In genomic region chr5:167951121-167951520, GRCh38 we compare ENCODE assay signal across 16 cellular contexts.
A peak's percentile ranks its signal among the peaks of the same experiment; 100 is the strongest.
DNase-seq lines count a peak whose midpoint lies in the region; ATAC-seq, FAIRE-seq and TF ChIP-seq lines count a peak whose summit lies in the region.
"Had no signal": no experiment of that assay in that cellular context is flagged by ENCODE, and none has a peak within 500 bp of the region (broad histone marks: within the 10 kb centered on the region; RNA-seq: fewer than 3 reads in every experiment).

No MANE protein-coding gene starts in this region.

- H3K27ac ChIP-seq in ACC112 (ENCODE audit: low read depth, low read length) (no peak overlapping the region), astrocyte (ENCODE audit: low read depth, low read length) (peak overlapping the region; percentile 74), mesendoderm (ENCODE audit: low read depth, low read length) (no peak overlapping the region), lower lobe of right lung (no peak overlapping the region)

- H2AFZ ChIP-seq in ACC112 (ENCODE audit: low read length, unreplicated experiment) = no peak overlapping the region
- no peak overlapping the region for H2AFZ ChIP-seq in astrocyte (ENCODE audit: low read depth, low read length)

- H3K36me3 ChIP-seq in ACC112 (ENCODE audit: insufficient read depth, low read length) (no peaks in the 10 kb centered on the region), astrocyte (ENCODE audit: insufficient read depth, low read length) (peaks cover 3% of the 10 kb centered on the region), mesendoderm (ENCODE audit: control insufficient read depth, insufficient read depth, low read length) (no peaks in the 10 kb centered on the region), lower lobe of right lung (no peaks in the 10 kb centered on the region)

- H3K9me3 ChIP-seq in astrocyte (ENCODE audit: insufficient read depth, low read depth, low read length) (no peaks in the 10 kb centered on the region), lower lobe of right lung (no peaks in the 10 kb centered on the region)

- no peaks in the 10 kb centered on the region for H3K4me1 ChIP-seq in ACC112 (ENCODE audit: control insufficient read depth, insufficient read depth, low read length, unreplicated experiment)
- peaks cover 31% of the 10 kb centered on the region for H3K4me1 ChIP-seq in astrocyte (ENCODE audit: insufficient read depth, low read length)
- peaks cover 9% of the 10 kb centered on the region for H3K4me1 ChIP-seq in mesendoderm (ENCODE audit: control insufficient read depth, low read depth, low read length)
- no peaks in the 10 kb centered on the region for H3K4me1 ChIP-seq in lower lobe of right lung

- H3K9me3 Mint-ChIP-seq in HFFc6 (no peaks in the 10 kb centered on the region), astrocyte (ENCODE audit: unreplicated experiment) (peaks cover 5% of the 10 kb centered on the region)
- H3K9me3 Mint-ChIP-seq: activated T-helper 17 cell treated with anti-CD3 and anti-CD28 coated beads, Interleukin-2, amount 50 U/mL, for 72 hours had no signal

- no CpG with 5 or more reads among the region's 4 CpGs for WGBS in mesendoderm (ENCODE audit: extremely low coverage, insufficient coverage, low lambda C conversion rate)

- H4K5ac ChIP-seq in mesendoderm (ENCODE audit: low read length) = no peak overlapping the region

- H2BK5ac ChIP-seq in mesendoderm (ENCODE audit: low read length) = no peak overlapping the region

- no peaks in the 10 kb centered on the region for H3K27me3 Mint-ChIP-seq in HFFc6 (ENCODE audit: insufficient read depth)
- no peaks in the 10 kb centered on the region for H3K27me3 Mint-ChIP-seq in astrocyte (ENCODE audit: low read depth, unreplicated experiment)

- H3K4ac ChIP-seq in mesendoderm (ENCODE audit: low read depth, low read length) = no peak overlapping the region

- ATAC-seq in GM21360 (IDR thresholded peaks at IDR 0.05; ENCODE audit: unreplicated experiment) = no peak
- ATAC-seq in lower lobe of right lung = no peak
- ATAC-seq in HG02759 (IDR thresholded peaks at IDR 0.05; ENCODE audit: unreplicated experiment) = no peak
- ATAC-seq: activated T-helper 17 cell treated with anti-CD3 and anti-CD28 coated beads, Interleukin-2, amount 50 U/mL, for 72 hours; HCT116 had no signal

- H2BK120ac ChIP-seq in mesendoderm (ENCODE audit: low read depth, low read length) = peak overlapping the region; percentile 8

- no peak overlapping the region for H2BK15ac ChIP-seq in mesendoderm (replicated peaks; ENCODE audit: low read depth)

- no peak overlapping the region for H3K56ac ChIP-seq in mesendoderm (ENCODE audit: low read length)

- H4K20me1 ChIP-seq in astrocyte (ENCODE audit: insufficient read depth, low read length) = no peaks in the 10 kb centered on the region

- H3K79me1 ChIP-seq in mesendoderm (ENCODE audit: low read length) = no peaks in the 10 kb centered on the region

- no peak overlapping the region for H3K23ac ChIP-seq in mesendoderm (ENCODE audit: low read length)

- DNase-seq in HFFc6 (no peak), astrocyte (ENCODE audit: low read depth) (no peak), mesendoderm (no peak), SKM-1 (lab: John Stamatoyannopoulos, UW; ENCODE audit: unreplicated experiment) (no peak), lower lobe of right lung (no peak)
- DNase-seq: DMS53, MV-4-11, NCI-H2029, NCI-H524, substantia nigra had no signal

- H3K27me3 ChIP-seq in ACC112 (ENCODE audit: insufficient read depth, low read length) (no peaks in the 10 kb centered on the region), astrocyte (ENCODE audit: insufficient read depth, low read length) (no peaks in the 10 kb centered on the region), mesendoderm (ENCODE audit: insufficient read depth, low read length, poor library complexity) (no peaks in the 10 kb centered on the region), lower lobe of right lung (ENCODE audit: low read depth) (no peaks in the 10 kb centered on the region)

- peak overlapping the region; percentile 35 for H3K9ac ChIP-seq in astrocyte (ENCODE audit: low read length)
- no peak overlapping the region for H3K9ac ChIP-seq in mesendoderm (ENCODE audit: low read length)

- FAIRE-seq in astrocyte (lab: Jason Lieb, UNC) = no peak
- FAIRE-seq: colon had no signal

- TF ChIP-seq CTCF in HFFc6 (IDR thresholded peaks at IDR 0.05) (no peak), astrocyte (IDR thresholded peaks at IDR 0.05; ENCODE audit: insufficient read depth, low read depth, low read length) (no peak), lower lobe of right lung (IDR thresholded peaks at IDR 0.05) (no peak)

- H3K4me1 Mint-ChIP-seq in HFFc6 (ENCODE audit: low read depth) = peaks cover 45% of the 10 kb centered on the region
- H3K4me1 Mint-ChIP-seq in astrocyte (ENCODE audit: low read depth, unreplicated experiment) = peaks cover 74% of the 10 kb centered on the region
- H3K4me1 Mint-ChIP-seq: activated T-helper 17 cell treated with anti-CD3 and anti-CD28 coated beads, Interleukin-2, amount 50 U/mL, for 72 hours had no signal

- H3K36me3 Mint-ChIP-seq in HFFc6 (ENCODE audit: low read depth) = no peaks in the 10 kb centered on the region
- peaks cover 9% of the 10 kb centered on the region for H3K36me3 Mint-ChIP-seq in astrocyte (ENCODE audit: low read depth, unreplicated experiment)

- intact Hi-C loops in lower lobe of right lung (cut with DNase I) = no loop called here

- no peak overlapping the region for H4K8ac ChIP-seq in mesendoderm (ENCODE audit: low read depth, low read length)

- H3K18ac ChIP-seq in mesendoderm (ENCODE audit: low read length) = peak overlapping the region; percentile 34

- H3K4me3 Mint-ChIP-seq in HFFc6 (peak overlapping the region; percentile 27; the same call in 1 of the 2 replicates), astrocyte (ENCODE audit: unreplicated experiment) (no peak overlapping the region)
- H3K4me3 Mint-ChIP-seq: activated T-helper 17 cell treated with anti-CD3 and anti-CD28 coated beads, Interleukin-2, amount 50 U/mL, for 72 hours had no signal

- H2AK5ac ChIP-seq in mesendoderm (ENCODE audit: low read length) = no peak overlapping the region

- H3K79me2 ChIP-seq in ACC112 (ENCODE audit: control insufficient read depth, insufficient read depth, low read length, unreplicated experiment) (no peaks in the 10 kb centered on the region), astrocyte (ENCODE audit: insufficient read depth, low read length) (no peaks in the 10 kb centered on the region), mesendoderm (ENCODE audit: control insufficient read depth, insufficient read depth, low read length) (no peaks in the 10 kb centered on the region)

- H3K27ac Mint-ChIP-seq in HFFc6 (no peak overlapping the region), astrocyte (ENCODE audit: unreplicated experiment) (peak overlapping the region; percentile 43)
- H3K27ac Mint-ChIP-seq: activated T-helper 17 cell treated with anti-CD3 and anti-CD28 coated beads, Interleukin-2, amount 50 U/mL, for 72 hours had no signal

- H3K4me3 ChIP-seq in ACC112 (ENCODE audit: low read depth, low read length) (peak overlapping the region; percentile 58), astrocyte (ENCODE audit: insufficient read depth, low read depth, low read length) (no peak overlapping the region), mesendoderm (ENCODE audit: low read length) (no peak overlapping the region), lower lobe of right lung (no peak overlapping the region)

- H3K4me2 ChIP-seq in astrocyte (ENCODE audit: low read length) = peak overlapping the region; percentile 47
- H3K4me2 ChIP-seq in mesendoderm (ENCODE audit: low read length) = no peak overlapping the region
